9 cellular contexts compared by ENCODE assay signal in genomic region chr2:241566021-241566420, GRCh38. TPM values are rescaled to one million over a fixed set of nuclear protein-coding genes. Genes with fewer than 3 reads are reported as not detected.
A peak's percentile ranks its signal among the peaks of the same experiment; 100 is the strongest.
DNase-seq lines count a peak whose midpoint lies in the region; ATAC-seq and TF ChIP-seq lines count a peak whose summit lies in the region.
"Not testable (repeated sequence)": the region's sequence is repeated elsewhere in the genome, so short reads cannot be mapped to it uniquely, and the experiment has no call there.
"Had no signal": no experiment of that assay in that cellular context is flagged by ENCODE, and none has a peak within 500 bp of the region (broad histone marks: within the 10 kb centered on the region; RNA-seq: fewer than 3 reads in every experiment).

No MANE protein-coding gene starts in this region.

- peaks cover 18% of the 10 kb centered on the region for H3K36me3 ChIP-seq in RWPE2 (ENCODE audit: low read depth)
- H3K36me3 ChIP-seq in endodermal cell (ENCODE audit: control insufficient read depth, insufficient read depth, low read length); spleen: not testable (repeated sequence)
- peaks cover 15% of the 10 kb centered on the region for H3K36me3 ChIP-seq in lower lobe of right lung

- TF ChIP-seq POLR2A in spleen (IDR thresholded peaks at IDR 0.05) = not testable (repeated sequence)

- H3K4me3 ChIP-seq in RWPE2 (ENCODE audit: severe bottlenecking); endodermal cell (ENCODE audit: low read length); lower lobe of right lung; spleen: not testable (repeated sequence)

- intact Hi-C loops in lower lobe of right lung (cut with DNase I); sciatic nerve (cut with DNase I); spleen (cut with DNase I; ENCODE audit: low total_unique reads): not testable (repeated sequence)

- not testable (repeated sequence) for ATAC-seq in RWPE2 (ENCODE audit: low read depth); lower lobe of right lung; sciatic nerve

- H3K27me3 ChIP-seq in RWPE2 (ENCODE audit: insufficient read depth, poor library complexity, severe bottlenecking); endodermal cell (ENCODE audit: control insufficient read depth, insufficient read depth, low read length, poor library complexity, severe bottlenecking); lower lobe of right lung (ENCODE audit: low read depth); spleen (replicated peaks in 1 of 7): not testable (repeated sequence)

- DNase-seq in RWPE2 (ENCODE audit: low spot score) = peak; percentile 3
- DNase-seq in chondrocyte (ENCODE audit: low spot score) = peak; percentile 18
- DNase-seq in endodermal cell = peak; percentile 10
- DNase-seq in lower lobe of right lung = peak; percentile 20
- DNase-seq in sciatic nerve (ENCODE audit: low spot score) = peak; percentile 23
- peak; percentile 8 for DNase-seq in spleen

- peaks cover 18% of the 10 kb centered on the region for H3K4me1 Mint-ChIP-seq in chondrocyte (ENCODE audit: low read depth)
- H3K4me1 Mint-ChIP-seq in endodermal cell = not testable (repeated sequence)

- not testable (repeated sequence) for H3K9me3 ChIP-seq in RWPE2 (ENCODE audit: severe bottlenecking); endodermal cell (ENCODE audit: control insufficient read depth, low read length); lower lobe of right lung; spleen

- H3K27ac Mint-ChIP-seq in chondrocyte (ENCODE audit: unreplicated experiment); endodermal cell: not testable (repeated sequence)

- not testable (repeated sequence) for H3K9me3 Mint-ChIP-seq in chondrocyte (ENCODE audit: low read depth); endodermal cell

- not testable (repeated sequence) for H3K4me3 Mint-ChIP-seq in chondrocyte (ENCODE audit: unreplicated experiment); endodermal cell

- H3K36me3 Mint-ChIP-seq in chondrocyte (ENCODE audit: low read depth); endodermal cell (ENCODE audit: low read depth): not testable (repeated sequence)

- H3K27ac ChIP-seq in RWPE2 (ENCODE audit: poor library complexity, severe bottlenecking); endodermal cell (ENCODE audit: low read depth, low read length); lower lobe of right lung; spleen: not testable (repeated sequence)

- TF ChIP-seq CTCF in RWPE2 (IDR thresholded peaks at IDR 0.05; ENCODE audit: poor library complexity, severe bottlenecking); chondrocyte (IDR thresholded peaks at IDR 0.05); endodermal cell (conservative IDR thresholded peaks at IDR 0.05); lower lobe of right lung (IDR thresholded peaks at IDR 0.05); spleen (IDR thresholded peaks at IDR 0.05 in 8 of 11, conservative IDR thresholded peaks at IDR 0.05 in 3 of 11): not testable (repeated sequence)

- not testable (repeated sequence) for H3K9ac ChIP-seq in endodermal cell (ENCODE audit: extremely low read depth, low read length, poor library complexity, severe bottlenecking)

- not testable (repeated sequence) for H3K27me3 Mint-ChIP-seq in chondrocyte (ENCODE audit: low read depth); endodermal cell (ENCODE audit: insufficient read depth)

- H3K4me1 ChIP-seq in RWPE2 (ENCODE audit: insufficient read depth, poor library complexity, severe bottlenecking); endodermal cell (ENCODE audit: control insufficient read depth, insufficient read depth, low read length): not testable (repeated sequence)
- peaks cover 15% of the 10 kb centered on the region for H3K4me1 ChIP-seq in lower lobe of right lung
- peaks cover 0 to 39% (median 17%) of the 10 kb centered on the region in 6 donors for H3K4me1 ChIP-seq in spleen

- 93 to 97% methylated on average over 5 to 11 of the region's 11 CpGs for WGBS in endodermal cell (ENCODE audit: insufficient coverage in 1 of 2, insufficient read length in 1 of 2), 2 experiments
- WGBS in spleen, 5 donors = 90 to 97% (median 94%) methylated on average over 11 of the region's 11 CpGs

RNA-seq across cellular contexts. Expression of gene BOK, which starts 7.5 kb away (rescaled TPM):
- total RNA-seq in chondrocyte (28.5 to 46.8 TPM (median 44.6 TPM) in 3 replicates), endodermal cell (10 to 100 TPM; 23.4 to 24.5 TPM), lower lobe of right lung (44.2 TPM), sciatic nerve (31.1 TPM), spleen (10 to 100 TPM in 4 of 7 donors, 1 to 10 TPM in 3; 6.5 to 19.4 (median 13.0) TPM)
- 14.1 TPM for polyA plus RNA-seq in endodermal cell (2013, experiment 1 of 2)
- 13.7 TPM for polyA plus RNA-seq in endodermal cell (2013, experiment 2 of 2)
- 1 to 10 TPM; 3.0 to 7.2 (median 4.5) TPM for polyA plus RNA-seq in spleen
- total RNA-seq: CD4-positive, alpha-beta memory T cell; CD4-positive, CD25-positive, alpha-beta regulatory T cell; CD8-positive, alpha-beta memory T cell had no signal
- polyA plus RNA-seq: CD4-positive, alpha-beta memory T cell; CD4-positive, CD25-positive, alpha-beta regulatory T cell; CD8-positive, alpha-beta memory T cell had no signal

RNA-seq across cellular contexts. Expression of gene STK25, which starts 57.6 kb away (rescaled TPM):
- total RNA-seq in chondrocyte (158 to 174 TPM (median 169 TPM) in 3 replicates), endodermal cell (100 to 1,000 TPM; 226 to 252 TPM), lower lobe of right lung (125 TPM), sciatic nerve (125 TPM), spleen (100 to 1,000 TPM; 127 to 217 (median 167) TPM)
- polyA plus RNA-seq in endodermal cell (2013, experiment 1 of 2) = 213 TPM
- 205 TPM for polyA plus RNA-seq in endodermal cell (2013, experiment 2 of 2)
- 100 to 1,000 TPM; 133 to 254 (median 213) TPM for polyA plus RNA-seq in spleen
